ENCODE assay signal across 10 cellular contexts in genomic region chr20:62602550-62602949, GRCh38. TPM values are rescaled to one million over a fixed set of nuclear protein-coding genes. Genes with fewer than 3 reads are reported as not detected.
DNase-seq lines count a peak whose midpoint lies in the region; ATAC-seq and TF ChIP-seq lines count a peak whose summit lies in the region.
"Had no signal": no experiment of that assay in that cellular context is flagged by ENCODE, and none has a peak within 500 bp of the region (broad histone marks: within the 10 kb centered on the region; RNA-seq: fewer than 3 reads in every experiment).

No MANE protein-coding gene starts in this region.

- peak; percentile 45 for DNase-seq in activated CD8-positive, alpha-beta memory T cell treated with anti-CD3 and anti-CD28 coated beads, Interleukin-2, amount 50 U/mL, for 4 hours
- DNase-seq in activated CD8-positive, alpha-beta memory T cell treated with anti-CD3 and anti-CD28 coated beads, Interleukin-2, amount 50 U/mL, for 48 hours = no peak
- peak; percentile 30 for DNase-seq in activated CD4-positive, alpha-beta T cell treated with anti-CD3 and anti-CD28 coated beads, Interleukin-2, amount 10 ng/mL, durations not matched to agents 7 days and 5 days
- DNase-seq in left ventricle myocardium inferior (peak; percentile 50), transverse colon (peak; percentile 23), NCI-H1417 treated with DMSO at 0.1 percent for 48 hours (lab: John Stamatoyannopoulos, UW) (no peak), T1000 (lab: John Stamatoyannopoulos, UW) (no peak), omental fat pad (ENCODE audit: low spot score) (no peak)
- DNase-seq: Calu3, tibial artery had no signal

- 29 to 38% methylated on average over 6 to 10 of the region's 10 CpGs for WGBS in transverse colon (ENCODE audit: low coverage in 1 of 2), 2 donors

- POLR2A ChIA-PET in activated CD4-positive, alpha-beta T cell treated with anti-CD3 and anti-CD28 coated beads, Interleukin-2, amount 10 ng/mL, durations not matched to agents 7 days and 5 days (lab: Charles Lee) = no interaction called here

- peak overlapping the region; percentile 79 for H3K27ac Mint-ChIP-seq in activated CD4-positive, alpha-beta T cell treated with anti-CD3 and anti-CD28 coated beads, Interleukin-2, amount 10 ng/mL, durations not matched to agents 7 days and 5 days

- H3K36me3 Mint-ChIP-seq in activated CD4-positive, alpha-beta T cell treated with anti-CD3 and anti-CD28 coated beads, Interleukin-2, amount 10 ng/mL, durations not matched to agents 7 days and 5 days (ENCODE audit: low read depth) = no peaks in the 10 kb centered on the region

- peaks cover 48% of the 10 kb centered on the region for H3K27me3 Mint-ChIP-seq in activated CD4-positive, alpha-beta T cell treated with anti-CD3 and anti-CD28 coated beads, Interleukin-2, amount 10 ng/mL, durations not matched to agents 7 days and 5 days

- H3K27me3 ChIP-seq in left ventricle myocardium inferior (ENCODE audit: low read depth) (peaks cover 66% of the 10 kb centered on the region), transverse colon (peaks cover 48% of the 10 kb centered on the region)

- H3K4me1 Mint-ChIP-seq in activated CD4-positive, alpha-beta T cell treated with anti-CD3 and anti-CD28 coated beads, Interleukin-2, amount 10 ng/mL, durations not matched to agents 7 days and 5 days = peaks cover 34% of the 10 kb centered on the region

- H3K27ac ChIP-seq in left ventricle myocardium inferior (replicated peaks) (no peak overlapping the region), transverse colon (peak overlapping the region in 1 of 4 donors; percentile 3)
- H3K27ac ChIP-seq: tibial artery had no signal

- H3K9me3 ChIP-seq in left ventricle myocardium inferior (replicated peaks) (no peaks in the 10 kb centered on the region), transverse colon (no peaks in the 10 kb centered on the region)
- H3K9me3 ChIP-seq: tibial artery had no signal

- in situ Hi-C loops in transverse colon (cut with MboI; ENCODE audit: low pct_ligation_motif_present in 1 of 4, low pct_unique_long_range_greater_than_20kb in 1 of 4, low sequenced_read_pairs in 3 of 4) = no loop called here

- intact Hi-C loops in left ventricle myocardium inferior (cut with micrococcal nuclease) = no loop called here
- intact Hi-C loops in transverse colon (cut with DNase I; ENCODE audit: low total_unique reads) = no loop called here

- no peak for TF ChIP-seq CTCF in left ventricle myocardium inferior (IDR thresholded peaks at IDR 0.05; ENCODE audit: borderline replicate concordance)
- no peak for TF ChIP-seq CTCF in transverse colon (IDR thresholded peaks at IDR 0.05)
- TF ChIP-seq CTCF in omental fat pad (IDR thresholded peaks at IDR 0.05) = no peak

- H3K4me1 ChIP-seq in left ventricle myocardium inferior = peaks cover 38% of the 10 kb centered on the region
- H3K4me1 ChIP-seq in transverse colon = peaks cover 0 to 26% (median 12%) of the 10 kb centered on the region in 4 donors

- H3K4me3 ChIP-seq in left ventricle myocardium inferior = no peak overlapping the region
- H3K4me3 ChIP-seq in transverse colon = no peak overlapping the region
- H3K4me3 ChIP-seq: tibial artery had no signal

- no peak for TF ChIP-seq EP300 in transverse colon (IDR thresholded peaks at IDR 0.05; ENCODE audit: low read depth)

- CTCF ChIA-PET in activated CD4-positive, alpha-beta T cell treated with anti-CD3 and anti-CD28 coated beads, Interleukin-2, amount 10 ng/mL, durations not matched to agents 7 days and 5 days (lab: Charles Lee) = interaction anchor here (1.0 to 2.7 kb wide), 5 partner anchors 10 to 103 kb away, joined by 3 to 11 read pairs (median 4); no protein-coding TSS in a partner anchor

- H3K36me3 ChIP-seq in left ventricle myocardium inferior = no peaks in the 10 kb centered on the region
- H3K36me3 ChIP-seq in transverse colon = no peaks in the 10 kb centered on the region
- H3K36me3 ChIP-seq: tibial artery had no signal

- TF ChIP-seq POLR2A in transverse colon (IDR thresholded peaks at IDR 0.05) = no peak

- H3K9me3 Mint-ChIP-seq in activated CD4-positive, alpha-beta T cell treated with anti-CD3 and anti-CD28 coated beads, Interleukin-2, amount 10 ng/mL, durations not matched to agents 7 days and 5 days = no peaks in the 10 kb centered on the region

- peak overlapping the region; percentile 64 for H3K4me3 Mint-ChIP-seq in activated CD4-positive, alpha-beta T cell treated with anti-CD3 and anti-CD28 coated beads, Interleukin-2, amount 10 ng/mL, durations not matched to agents 7 days and 5 days

- no peak for ATAC-seq in omental fat pad (ENCODE audit: low FRiP score)

RNA-seq across cellular contexts. Expression of gene SLCO4A1, which starts 39.8 kb away (rescaled TPM):
- total RNA-seq in activated CD4-positive, alpha-beta T cell treated with anti-CD3 and anti-CD28 coated beads, Interleukin-2, amount 10 ng/mL, durations not matched to agents 7 days and 5 days = 10 to 100 TPM; 54.2 to 55.2 TPM
- total RNA-seq in left ventricle myocardium inferior (12.7 TPM), transverse colon (100 to 1,000 TPM in 1 of 4 donors, 10 to 100 TPM in 3; 13.7 to 375 (median 60.0) TPM), omental fat pad (10 to 100 TPM; 26.1 to 67.4 (median 55.6) TPM)

Comparison
In these comparisons a context has a peak if more than half of its experiments do, and no peak if none do; other contexts are left out.
1. DNase-seq: peak in activated CD8-positive, alpha-beta memory T cell treated with anti-CD3 and anti-CD28 coated beads, Interleukin-2, amount 50 U/mL, for 4 hours (single experiment), activated CD4-positive, alpha-beta T cell treated with anti-CD3 and anti-CD28 coated beads, Interleukin-2, amount 10 ng/mL, durations not matched to agents 7 days and 5 days (single experiment), left ventricle myocardium inferior (single experiment) and transverse colon (single experiment); none in activated CD8-positive, alpha-beta memory T cell treated with anti-CD3 and anti-CD28 coated beads, Interleukin-2, amount 50 U/mL, for 48 hours (single experiment), NCI-H1417 treated with DMSO at 0.1 percent for 48 hours (single experiment), T1000 (single experiment) and omental fat pad (single experiment).